ENCODE assay signal across 9 cellular contexts in genomic region chr6:157054531-157054979, GRCh38.
DNase-seq lines count a peak whose midpoint lies in the region; ATAC-seq and TF ChIP-seq lines count a peak whose summit lies in the region.
"Had no signal": no experiment of that assay in that cellular context is flagged by ENCODE, and none has a peak within 500 bp of the region (broad histone marks: within the 10 kb centered on the region; RNA-seq: fewer than 3 reads in every experiment).

No MANE protein-coding gene starts in this region.

- H3K4me1 ChIP-seq in GM23338 (ENCODE audit: insufficient read depth) (peaks cover 15% of the 10 kb centered on the region), MM.1S (ENCODE audit: low read length) (no peaks in the 10 kb centered on the region)

- ATAC-seq in HG02763 (IDR thresholded peaks at IDR 0.05; ENCODE audit: unreplicated experiment) = peak; percentile 51
- ATAC-seq in GM23338 = no peak
- no peak for ATAC-seq in HG03025 (IDR thresholded peaks at IDR 0.05; ENCODE audit: low FRiP score, unreplicated experiment)

- no peak overlapping the region for H3K9ac ChIP-seq in MM.1S (ENCODE audit: low read length)

- DNase-seq in GM12864 (ENCODE audit: low read depth) = peak; percentile 42
- peak in 3 of 5 donors; percentile 7 to 81 (median 23) for DNase-seq in T-helper 1 cell
- DNase-seq in germinal center (ENCODE audit: low spot score) = peak; percentile 47
- no peak for DNase-seq in GM23338 (ENCODE audit: low spot score)
- no peak for DNase-seq in NCI-H1105 treated with DMSO at 0.1 percent for 48 hours (lab: John Stamatoyannopoulos, UW)
- DNase-seq in MM.1S = no peak
- DNase-seq: DMS153 had no signal

- H3F3A ChIP-seq in GM23338 (replicated peaks; ENCODE audit: low read depth) = no peaks in the 10 kb centered on the region
- no peaks in the 10 kb centered on the region for H3F3A ChIP-seq in MM.1S (ENCODE audit: insufficient read depth, low read length)

- no peak overlapping the region for H3K27ac ChIP-seq in GM23338 (ENCODE audit: low read depth)
- H3K27ac ChIP-seq in MM.1S (ENCODE audit: low read length) = no peak overlapping the region

- H3K4me2 ChIP-seq in GM23338 = no peak overlapping the region
- H3K4me2 ChIP-seq in MM.1S (ENCODE audit: low read depth, low read length) = no peak overlapping the region

- H2AFZ ChIP-seq in GM23338 (no peak overlapping the region), MM.1S (ENCODE audit: low read length) (no peak overlapping the region)

- TF ChIP-seq CTCF in GM12864 (IDR thresholded peaks at IDR 0.05; ENCODE audit: low read depth, low read length, missing control alignments) (no peak), GM23338 (conservative IDR thresholded peaks at IDR 0.05; ENCODE audit: low read depth in 2 of 2) (no peak), MM.1S (IDR thresholded peaks at IDR 0.05; ENCODE audit: low read length) (no peak)

- no peaks in the 10 kb centered on the region for H3K9me3 ChIP-seq in MM.1S (replicated peaks; ENCODE audit: insufficient read depth, low read length)

- H3K36me3 Mint-ChIP-seq in GM23338 (ENCODE audit: low read depth) = peaks cover 18% of the 10 kb centered on the region

- no peaks in the 10 kb centered on the region for H3K27me3 ChIP-seq in GM23338 (ENCODE audit: insufficient read depth)
- H3K27me3 ChIP-seq in MM.1S (replicated peaks; ENCODE audit: insufficient read depth, low read length) = no peaks in the 10 kb centered on the region

- peaks cover 9% of the 10 kb centered on the region; the same call in 2 of the 3 replicates for H3K9me3 Mint-ChIP-seq in GM23338

- H3K4me3 Mint-ChIP-seq in GM23338 = no peak overlapping the region

- no peaks in the 10 kb centered on the region for H3K9me2 ChIP-seq in GM23338 (ENCODE audit: insufficient read depth)
- H3K9me2 ChIP-seq in MM.1S (replicated peaks; ENCODE audit: insufficient read depth, low read length) = no peaks in the 10 kb centered on the region

- H3K79me2 ChIP-seq in GM23338 (replicated peaks; ENCODE audit: insufficient read depth) (peaks cover 62% of the 10 kb centered on the region), MM.1S (ENCODE audit: low read length) (no peaks in the 10 kb centered on the region)

- no peak overlapping the region for H3K4me3 ChIP-seq in GM12864 (ENCODE audit: low read depth, low read length)
- H3K4me3 ChIP-seq in GM23338 = no peak overlapping the region
- no peak overlapping the region for H3K4me3 ChIP-seq in MM.1S (ENCODE audit: low read length)

- H4K20me1 ChIP-seq in GM23338 (replicated peaks; ENCODE audit: insufficient read depth) (0 out of 2 replicates have a peak, but pooled peaks cover 5% of the 10 kb centered on the region), MM.1S (ENCODE audit: insufficient read depth, low read length) (no peaks in the 10 kb centered on the region)

- H3K27me3 Mint-ChIP-seq in GM23338 (ENCODE audit: insufficient read depth, low read depth, poor library complexity) = peaks cover 5% of the 10 kb centered on the region

- H3K27ac Mint-ChIP-seq in GM23338 = no peak overlapping the region

- H3K4me1 Mint-ChIP-seq in GM23338 = peaks cover 31% of the 10 kb centered on the region

- H3K36me3 ChIP-seq in GM23338 (ENCODE audit: insufficient read depth) (no peaks in the 10 kb centered on the region), MM.1S (replicated peaks; ENCODE audit: insufficient read depth, low read length) (no peaks in the 10 kb centered on the region)

TF ChIP-seq in GM23338, 12 proteins besides CTCF, POLR2A, EP300 and RAD21:
- TF ChIP-seq EZH2 (IDR thresholded peaks at IDR 0.05; ENCODE audit: low read depth, unreplicated experiment) (no peak), NANOG (IDR thresholded peaks at IDR 0.05; ENCODE audit: borderline replicate concordance) (no peak), JUNB (IDR thresholded peaks at IDR 0.05; ENCODE audit: unreplicated experiment) (no peak), ZNF114 (CRISPR knock-in tag; IDR thresholded peaks at IDR 0.05) (no peak), ZNF331 (CRISPR knock-in tag; IDR thresholded peaks at IDR 0.05; ENCODE audit: low read depth) (no peak), CREB1 (CRISPR knock-in tag; IDR thresholded peaks at IDR 0.05; ENCODE audit: low read depth) (no peak), REST (IDR thresholded peaks at IDR 0.05; ENCODE audit: unreplicated experiment) (no peak)
TF ChIP-seq in GM23338: peak in this region for 0.

Comparison
In these comparisons a context has a peak if more than half of its experiments do, and no peak if none do; other contexts are left out.
1. DNase-seq: peak in GM12864 (single experiment), T-helper 1 cell (3 of 5) and germinal center (single experiment); none in GM23338 (single experiment), NCI-H1105 treated with DMSO at 0.1 percent for 48 hours (single experiment) and MM.1S (single experiment).